Comparison of ENCODE assay signal across 8 cellular contexts in genomic region chr21:36069713-36070573, GRCh38. TPM values are rescaled to one million over a fixed set of nuclear protein-coding genes. Genes with fewer than 3 reads are reported as not detected.
DNase-seq lines count a peak whose midpoint lies in the region; ATAC-seq, FAIRE-seq and TF ChIP-seq lines count a peak whose summit lies in the region.

Gene CBR1, plus strand, starts transcription at chr21:36070024. Its CDS starts 92 bp downstream, at chr21:36070116.

- peaks cover 0 to 9% (median 0%) of the 10 kb centered on the region in 3 donors for H3K4me1 ChIP-seq in pancreas
- peaks cover 4% of the 10 kb centered on the region for H3K4me1 ChIP-seq in thymus (ENCODE audit: control insufficient read depth, insufficient read depth, low read length)

- WGBS in pancreas, 2 donors = 1% methylated on average over 67 to 71 of the region's 71 CpGs
- 4% methylated on average over 71 of the region's 71 CpGs for WGBS in thymus

- H3K9me3 ChIP-seq in pancreas (no peaks in the 10 kb centered on the region), thymus (ENCODE audit: control insufficient read depth) (peaks cover 3% of the 10 kb centered on the region)

- H3K4me3 ChIP-seq in HFF-Myc (replicated peaks; ENCODE audit: low read depth, low read length) (peak within 1 kb of the TSS; percentile 79), pancreas (peak within 1 kb of the TSS; percentile 51 to 94 (median 71)), thymus (ENCODE audit: low read length) (peak within 1 kb of the TSS; percentile 82)

- peak within 1 kb of the TSS; percentile 85 for H3K4me3 Mint-ChIP-seq in activated naive CD8-positive, alpha-beta T cell treated with anti-CD3 and anti-CD28 coated beads, Interleukin-2, amount 50 U/mL, for 24 hours

- H3K4me1 Mint-ChIP-seq in activated naive CD8-positive, alpha-beta T cell treated with anti-CD3 and anti-CD28 coated beads, Interleukin-2, amount 50 U/mL, for 24 hours = peaks cover 50% of the 10 kb centered on the region

- peak within 1 kb of the TSS; percentile 80 for H3K27ac Mint-ChIP-seq in activated naive CD8-positive, alpha-beta T cell treated with anti-CD3 and anti-CD28 coated beads, Interleukin-2, amount 50 U/mL, for 24 hours

- DNase-seq in GM03348 (ENCODE audit: low spot score) = peak; percentile 98
- peak; percentile 81 for DNase-seq in HFF-Myc (ENCODE audit: extremely low read depth, low read depth)
- DNase-seq in NCI-H1092 treated with DMSO at 0.1 percent for 48 hours (lab: John Stamatoyannopoulos, UW) = peak; percentile 90
- peak; percentile 89 for DNase-seq in SW480 (ENCODE audit: low spot score)
- peak; percentile 88 for DNase-seq in activated naive CD8-positive, alpha-beta T cell treated with anti-CD3 and anti-CD28 coated beads, Interleukin-2, amount 50 U/mL, for 24 hours
- DNase-seq in Right ventricle myocardium superior = peak; percentile 98
- peak; percentile 90 to 96 (median 94) for DNase-seq in pancreas

- TF ChIP-seq CTCF in HFF-Myc (IDR thresholded peaks at IDR 0.05; ENCODE audit: low read depth, low read length, missing control alignments) (no peak), pancreas (IDR thresholded peaks at IDR 0.05) (no peak)

- FAIRE-seq in pancreas (lab: Jason Lieb, UNC) = no peak

- H3K27me3 Mint-ChIP-seq in activated naive CD8-positive, alpha-beta T cell treated with anti-CD3 and anti-CD28 coated beads, Interleukin-2, amount 50 U/mL, for 24 hours = no peaks in the 10 kb centered on the region

- ATAC-seq in activated naive CD8-positive, alpha-beta T cell treated with anti-CD3 and anti-CD28 coated beads, Interleukin-2, amount 50 U/mL, for 24 hours = peak; percentile 97
- ATAC-seq in Right ventricle myocardium superior (ENCODE audit: poor library complexity) (peak; percentile 99), pancreas (peak; percentile 95 to 99 (median 96))

- intact Hi-C loops in Right ventricle myocardium superior (cut with DNase I) = no loop called here
- intact Hi-C loops in pancreas (cut with DNase I) = no loop called here

- H3K9me3 Mint-ChIP-seq in activated naive CD8-positive, alpha-beta T cell treated with anti-CD3 and anti-CD28 coated beads, Interleukin-2, amount 50 U/mL, for 24 hours = peaks cover 10% of the 10 kb centered on the region

- peaks cover 32% of the 10 kb centered on the region for H3K36me3 Mint-ChIP-seq in activated naive CD8-positive, alpha-beta T cell treated with anti-CD3 and anti-CD28 coated beads, Interleukin-2, amount 50 U/mL, for 24 hours (ENCODE audit: low read depth)

- no peaks in the 10 kb centered on the region for H3K27me3 ChIP-seq in pancreas
- H3K27me3 ChIP-seq in thymus (ENCODE audit: control insufficient read depth, insufficient read depth) = no peaks in the 10 kb centered on the region

- H3K36me3 ChIP-seq in pancreas = no peaks in the 10 kb centered on the region
- H3K36me3 ChIP-seq in thymus (ENCODE audit: control insufficient read depth, insufficient read depth) = no peaks in the 10 kb centered on the region

- H3K27ac ChIP-seq in pancreas (peak within 1 kb of the TSS; percentile 37 to 64 (median 54)), thymus (ENCODE audit: low read depth) (peak within 1 kb of the TSS; percentile 78)

RNA-seq across cellular contexts. Expression of gene CBR1, which starts in this region (rescaled TPM):
- 26.1 TPM for total RNA-seq in Right ventricle myocardium superior
- total RNA-seq in pancreas = 10 to 100 TPM in 5 of 6 donors, 1 to 10 TPM in 1; 9.0 to 21.2 (median 13.1) TPM
- 10 to 100 TPM; 20.6 to 30.7 TPM for polyA plus RNA-seq in pancreas
- 57.7 TPM for polyA plus RNA-seq in thymus

Comparison
In these comparisons a context has a peak if more than half of its experiments do, and no peak if none do; other contexts are left out.
1. Peak in every context shown above with its lines: DNase-seq, ATAC-seq, H3K4me3 ChIP-seq and H3K27ac ChIP-seq.